In genomic region chr3:56787784-56788256, GRCh38 we compare ENCODE assay signal across 10 cellular contexts. TPM values are rescaled to one million over a fixed set of nuclear protein-coding genes. Genes with fewer than 3 reads are reported as not detected.
DNase-seq lines count a peak whose midpoint lies in the region; ATAC-seq and TF ChIP-seq lines count a peak whose summit lies in the region.
"Had no signal": no experiment of that assay in that cellular context is flagged by ENCODE, and none has a peak within 500 bp of the region (broad histone marks: within the 10 kb centered on the region; RNA-seq: fewer than 3 reads in every experiment).

No MANE protein-coding gene starts in this region.

- no peak overlapping the region for H3K4me3 ChIP-seq in right atrium auricular region
- H3K4me3 ChIP-seq: tibial artery had no signal

- ATAC-seq in GM21717 (IDR thresholded peaks at IDR 0.05; ENCODE audit: unreplicated experiment) (no peak), HG02798 (IDR thresholded peaks at IDR 0.05; ENCODE audit: poor library complexity, unreplicated experiment) (no peak)

- H3K36me3 Mint-ChIP-seq in activated CD4-positive, alpha-beta memory T cell treated with anti-CD3 and anti-CD28 coated beads for 36 hours: peaks cover 3% of the 10 kb centered on the region
- H3K36me3 Mint-ChIP-seq in stimulated activated naive CD8-positive, alpha-beta T cell treated with anti-CD3 and anti-CD28 coated beads, Interleukin-15, Interleukin-2, amounts not matched to agents 100 ng/mL and 50 ng/mL, for 24 hours (ENCODE audit: low read depth): peaks cover 21% of the 10 kb centered on the region
- H3K36me3 Mint-ChIP-seq in endothelial cell (ENCODE audit: low read depth, unreplicated experiment): no peaks in the 10 kb centered on the region

- CTCF ChIA-PET in activated CD4-positive, alpha-beta memory T cell treated with anti-CD3 and anti-CD28 coated beads for 36 hours (lab: Charles Lee): interaction anchor here (1.2 to 14.9 kb wide), 5 partner anchors 12 to 155 kb away, joined by 3 to 263 read pairs (median 5); partner anchors contain the start of gene ARHGEF3

- intact Hi-C loops in activated CD4-positive, alpha-beta memory T cell treated with anti-CD3 and anti-CD28 coated beads for 36 hours (cut with micrococcal nuclease): loop anchor here (1.0 to 2.0 kb wide), 3 partner anchors 30 to 63 kb away; no protein-coding TSS in a partner anchor

- peaks cover 0 to 88% of the 10 kb centered on the region in 2 donors for H3K4me1 ChIP-seq in right atrium auricular region

- peak overlapping the region; percentile 57 to 65 for H3K27ac ChIP-seq in right atrium auricular region
- H3K27ac ChIP-seq: HL-60, tibial artery had no signal

- no peaks in the 10 kb centered on the region for H3K9me3 ChIP-seq in right atrium auricular region
- H3K9me3 ChIP-seq: tibial artery had no signal

- no peaks in the 10 kb centered on the region for H3K27me3 Mint-ChIP-seq in activated CD4-positive, alpha-beta memory T cell treated with anti-CD3 and anti-CD28 coated beads for 36 hours
- no peaks in the 10 kb centered on the region for H3K27me3 Mint-ChIP-seq in stimulated activated naive CD8-positive, alpha-beta T cell treated with anti-CD3 and anti-CD28 coated beads, Interleukin-15, Interleukin-2, amounts not matched to agents 100 ng/mL and 50 ng/mL, for 24 hours
- no peaks in the 10 kb centered on the region for H3K27me3 Mint-ChIP-seq in endothelial cell (ENCODE audit: unreplicated experiment)

- peak; percentile 60 for DNase-seq in activated CD8-positive, alpha-beta memory T cell treated with anti-CD3 and anti-CD28 coated beads for 24 hours
- no peak for DNase-seq in activated CD8-positive, alpha-beta memory T cell treated with anti-CD3 and anti-CD28 coated beads, Interleukin-2, amount 50 U/mL, for 48 hours
- peak; percentile 51 for DNase-seq in activated CD4-positive, alpha-beta memory T cell treated with anti-CD3 and anti-CD28 coated beads for 36 hours
- no peak for DNase-seq in right atrium auricular region (ENCODE audit: low spot score)
- no peak for DNase-seq in endothelial cell (ENCODE audit: low spot score)
- DNase-seq: tibial artery had no signal

- H3K9me3 Mint-ChIP-seq in activated CD4-positive, alpha-beta memory T cell treated with anti-CD3 and anti-CD28 coated beads for 36 hours: no peaks in the 10 kb centered on the region
- no peaks in the 10 kb centered on the region for H3K9me3 Mint-ChIP-seq in stimulated activated naive CD8-positive, alpha-beta T cell treated with anti-CD3 and anti-CD28 coated beads, Interleukin-15, Interleukin-2, amounts not matched to agents 100 ng/mL and 50 ng/mL, for 24 hours
- no peaks in the 10 kb centered on the region for H3K9me3 Mint-ChIP-seq in endothelial cell (ENCODE audit: unreplicated experiment)

- peak overlapping the region; percentile 81 for H3K27ac Mint-ChIP-seq in activated CD4-positive, alpha-beta memory T cell treated with anti-CD3 and anti-CD28 coated beads for 36 hours
- H3K27ac Mint-ChIP-seq in stimulated activated naive CD8-positive, alpha-beta T cell treated with anti-CD3 and anti-CD28 coated beads, Interleukin-15, Interleukin-2, amounts not matched to agents 100 ng/mL and 50 ng/mL, for 24 hours: peak overlapping the region; percentile 96
- no peak overlapping the region for H3K27ac Mint-ChIP-seq in endothelial cell (ENCODE audit: unreplicated experiment)

- no peaks in the 10 kb centered on the region for H3K36me3 ChIP-seq in right atrium auricular region
- H3K36me3 ChIP-seq: tibial artery had no signal

- peak overlapping the region; percentile 61 for H3K4me3 Mint-ChIP-seq in activated CD4-positive, alpha-beta memory T cell treated with anti-CD3 and anti-CD28 coated beads for 36 hours
- peak overlapping the region; percentile 70 for H3K4me3 Mint-ChIP-seq in stimulated activated naive CD8-positive, alpha-beta T cell treated with anti-CD3 and anti-CD28 coated beads, Interleukin-15, Interleukin-2, amounts not matched to agents 100 ng/mL and 50 ng/mL, for 24 hours
- H3K4me3 Mint-ChIP-seq in endothelial cell (ENCODE audit: unreplicated experiment): no peak overlapping the region

- POLR2A ChIA-PET in activated CD4-positive, alpha-beta memory T cell treated with anti-CD3 and anti-CD28 coated beads for 36 hours (lab: Charles Lee): interaction anchor here (0.9 to 3.7 kb wide), 6 partner anchors 8 to 128 kb away, joined by 3 to 47 read pairs (median 6); partner anchors contain the start of gene ARHGEF3

- H3K4me1 Mint-ChIP-seq in activated CD4-positive, alpha-beta memory T cell treated with anti-CD3 and anti-CD28 coated beads for 36 hours (ENCODE audit: low read depth): peaks cover 97% of the 10 kb centered on the region
- H3K4me1 Mint-ChIP-seq in stimulated activated naive CD8-positive, alpha-beta T cell treated with anti-CD3 and anti-CD28 coated beads, Interleukin-15, Interleukin-2, amounts not matched to agents 100 ng/mL and 50 ng/mL, for 24 hours (ENCODE audit: low read depth): peaks cover 100% of the 10 kb centered on the region
- H3K4me1 Mint-ChIP-seq in endothelial cell (ENCODE audit: unreplicated experiment): peaks cover 12% of the 10 kb centered on the region

- H3K27me3 ChIP-seq in right atrium auricular region: no peaks in the 10 kb centered on the region
- H3K27me3 ChIP-seq: tibial artery had no signal

- TF ChIP-seq CTCF in right atrium auricular region (IDR thresholded peaks at IDR 0.05) (no peak), endothelial cell (IDR thresholded peaks at IDR 0.05; ENCODE audit: unreplicated experiment) (no peak)

RNA-seq across cellular contexts. Expression of gene ARHGEF3, which starts 13.9 kb away (rescaled TPM):
- 10 to 100 TPM; 28.0 to 31.5 TPM for total RNA-seq in activated CD4-positive, alpha-beta memory T cell treated with anti-CD3 and anti-CD28 coated beads for 36 hours
- total RNA-seq in right atrium auricular region (10 to 100 TPM; 16.1 to 21.7 TPM), endothelial cell (ENCODE audit: unreplicated experiment) (4.0 TPM)

Comparison
In these comparisons a context has a peak if more than half of its experiments do, and no peak if none do; other contexts are left out.
1. DNase-seq: peak in activated CD8-positive, alpha-beta memory T cell treated with anti-CD3 and anti-CD28 coated beads for 24 hours (single experiment) and activated CD4-positive, alpha-beta memory T cell treated with anti-CD3 and anti-CD28 coated beads for 36 hours (single experiment); none in activated CD8-positive, alpha-beta memory T cell treated with anti-CD3 and anti-CD28 coated beads, Interleukin-2, amount 50 U/mL, for 48 hours (single experiment), right atrium auricular region (single experiment) and endothelial cell (single experiment).